Comparison of ENCODE assay signal across 1 cellular context in the genomic region with DNA sequence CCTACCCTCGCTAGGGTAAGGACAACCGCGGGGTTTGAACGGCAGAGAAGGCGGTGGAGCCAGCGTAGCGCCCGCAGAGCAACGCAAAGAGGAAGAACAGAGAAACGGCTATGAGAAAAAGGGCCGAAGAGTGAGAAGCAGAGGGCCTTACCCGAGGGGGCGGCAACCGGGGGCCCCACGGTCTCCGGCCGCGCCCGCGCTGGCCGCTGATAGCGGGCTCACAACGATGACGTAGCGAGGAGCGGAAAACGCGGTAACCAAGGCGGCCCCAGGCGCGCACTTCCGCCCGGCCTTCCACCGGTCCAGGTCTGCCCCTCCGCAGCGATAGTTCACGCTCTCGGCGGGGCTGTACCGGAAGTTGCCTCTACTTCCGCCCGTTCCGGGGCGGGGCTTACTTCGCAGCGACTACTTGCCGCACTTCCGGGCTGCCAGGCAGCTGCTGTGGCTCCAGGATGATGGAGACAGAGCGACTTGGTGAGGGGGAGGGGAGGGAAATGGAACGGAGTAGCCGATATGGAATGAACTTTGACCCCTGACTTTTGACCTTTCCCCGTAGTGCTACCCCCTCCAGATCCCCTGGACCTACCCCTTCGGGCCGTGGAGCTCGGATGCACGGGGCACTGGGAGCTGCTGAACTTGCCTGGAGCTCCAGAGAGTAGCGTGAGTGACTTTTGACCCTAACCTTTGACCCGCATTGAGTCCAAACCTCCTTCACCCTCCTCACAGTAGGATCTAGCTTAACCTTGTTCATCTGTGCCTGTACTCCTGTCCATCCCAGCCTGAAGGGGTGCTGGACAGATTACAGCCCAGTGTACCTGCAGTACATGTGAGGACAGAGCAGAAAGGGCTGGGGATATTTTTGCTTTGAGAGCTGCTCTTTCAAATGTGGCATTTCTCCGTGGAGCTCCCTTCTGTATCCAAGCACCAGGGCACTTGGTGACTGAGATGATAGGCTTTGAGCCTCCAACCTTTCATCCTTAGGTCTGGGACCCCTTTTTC.
TF ChIP-seq lines count a peak whose summit lies in the region.

A gene with protein sequence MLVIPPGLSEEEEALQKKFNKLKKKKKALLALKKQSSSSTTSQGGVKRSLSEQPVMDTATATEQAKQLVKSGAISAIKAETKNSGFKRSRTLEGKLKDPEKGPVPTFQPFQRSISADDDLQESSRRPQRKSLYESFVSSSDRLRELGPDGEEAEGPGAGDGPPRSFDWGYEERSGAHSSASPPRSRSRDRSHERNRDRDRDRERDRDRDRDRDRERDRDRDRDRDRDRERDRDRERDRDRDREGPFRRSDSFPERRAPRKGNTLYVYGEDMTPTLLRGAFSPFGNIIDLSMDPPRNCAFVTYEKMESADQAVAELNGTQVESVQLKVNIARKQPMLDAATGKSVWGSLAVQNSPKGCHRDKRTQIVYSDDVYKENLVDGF (minus strand): TSS at position 231 of the 999 bp plus-strand sequence. CDS start 525 bp downstream, outside the sequence.
A gene (plus strand): TSS at position 435 of the 999 bp plus-strand sequence. CDS start 18 bp downstream, at position 453.

TF ChIP-seq in K562, 482 proteins besides CTCF, POLR2A, EP300 and RAD21 (continued from another document and continues in another):
- TF ChIP-seq, protein P1, sequence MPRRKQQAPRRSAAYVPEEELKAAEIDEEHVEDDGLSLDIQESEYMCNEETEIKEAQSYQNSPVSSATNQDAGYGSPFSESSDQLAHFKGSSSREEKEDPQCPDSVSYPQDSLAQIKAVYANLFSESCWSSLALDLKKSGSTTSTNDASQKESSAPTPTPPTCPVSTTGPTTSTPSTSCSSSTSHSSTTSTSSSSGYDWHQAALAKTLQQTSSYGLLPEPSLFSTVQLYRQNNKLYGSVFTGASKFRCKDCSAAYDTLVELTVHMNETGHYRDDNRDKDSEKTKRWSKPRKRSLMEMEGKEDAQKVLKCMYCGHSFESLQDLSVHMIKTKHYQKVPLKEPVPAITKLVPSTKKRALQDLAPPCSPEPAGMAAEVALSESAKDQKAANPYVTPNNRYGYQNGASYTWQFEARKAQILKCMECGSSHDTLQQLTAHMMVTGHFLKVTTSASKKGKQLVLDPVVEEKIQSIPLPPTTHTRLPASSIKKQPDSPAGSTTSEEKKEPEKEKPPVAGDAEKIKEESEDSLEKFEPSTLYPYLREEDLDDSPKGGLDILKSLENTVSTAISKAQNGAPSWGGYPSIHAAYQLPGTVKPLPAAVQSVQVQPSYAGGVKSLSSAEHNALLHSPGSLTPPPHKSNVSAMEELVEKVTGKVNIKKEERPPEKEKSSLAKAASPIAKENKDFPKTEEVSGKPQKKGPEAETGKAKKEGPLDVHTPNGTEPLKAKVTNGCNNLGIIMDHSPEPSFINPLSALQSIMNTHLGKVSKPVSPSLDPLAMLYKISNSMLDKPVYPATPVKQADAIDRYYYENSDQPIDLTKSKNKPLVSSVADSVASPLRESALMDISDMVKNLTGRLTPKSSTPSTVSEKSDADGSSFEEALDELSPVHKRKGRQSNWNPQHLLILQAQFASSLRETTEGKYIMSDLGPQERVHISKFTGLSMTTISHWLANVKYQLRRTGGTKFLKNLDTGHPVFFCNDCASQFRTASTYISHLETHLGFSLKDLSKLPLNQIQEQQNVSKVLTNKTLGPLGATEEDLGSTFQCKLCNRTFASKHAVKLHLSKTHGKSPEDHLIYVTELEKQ (CRISPR knock-in tag; IDR thresholded peaks at IDR 0.05) = peak; percentile 85
- no peak for TF ChIP-seq ZNF121 (CRISPR knock-in tag; conservative IDR thresholded peaks at IDR 0.05)
- TF ChIP-seq, protein P2, sequence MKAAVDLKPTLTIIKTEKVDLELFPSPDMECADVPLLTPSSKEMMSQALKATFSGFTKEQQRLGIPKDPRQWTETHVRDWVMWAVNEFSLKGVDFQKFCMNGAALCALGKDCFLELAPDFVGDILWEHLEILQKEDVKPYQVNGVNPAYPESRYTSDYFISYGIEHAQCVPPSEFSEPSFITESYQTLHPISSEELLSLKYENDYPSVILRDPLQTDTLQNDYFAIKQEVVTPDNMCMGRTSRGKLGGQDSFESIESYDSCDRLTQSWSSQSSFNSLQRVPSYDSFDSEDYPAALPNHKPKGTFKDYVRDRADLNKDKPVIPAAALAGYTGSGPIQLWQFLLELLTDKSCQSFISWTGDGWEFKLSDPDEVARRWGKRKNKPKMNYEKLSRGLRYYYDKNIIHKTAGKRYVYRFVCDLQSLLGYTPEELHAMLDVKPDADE (conservative IDR thresholded peaks at IDR 0.05; ENCODE audit: control insufficient read depth, low read depth, low read length) = peak; percentile 98
- TF ChIP-seq, protein P3, sequence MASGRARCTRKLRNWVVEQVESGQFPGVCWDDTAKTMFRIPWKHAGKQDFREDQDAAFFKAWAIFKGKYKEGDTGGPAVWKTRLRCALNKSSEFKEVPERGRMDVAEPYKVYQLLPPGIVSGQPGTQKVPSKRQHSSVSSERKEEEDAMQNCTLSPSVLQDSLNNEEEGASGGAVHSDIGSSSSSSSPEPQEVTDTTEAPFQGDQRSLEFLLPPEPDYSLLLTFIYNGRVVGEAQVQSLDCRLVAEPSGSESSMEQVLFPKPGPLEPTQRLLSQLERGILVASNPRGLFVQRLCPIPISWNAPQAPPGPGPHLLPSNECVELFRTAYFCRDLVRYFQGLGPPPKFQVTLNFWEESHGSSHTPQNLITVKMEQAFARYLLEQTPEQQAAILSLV (tag; IDR thresholded peaks at IDR 0.05) = peak; percentile 92
- TF ChIP-seq ZNF785 (CRISPR knock-in tag; IDR thresholded peaks at IDR 0.05) = no peak
- peak; percentile 97 for TF ChIP-seq RB1 (IDR thresholded peaks at IDR 0.05; ENCODE audit: low read depth)
- TF ChIP-seq, protein P4, sequence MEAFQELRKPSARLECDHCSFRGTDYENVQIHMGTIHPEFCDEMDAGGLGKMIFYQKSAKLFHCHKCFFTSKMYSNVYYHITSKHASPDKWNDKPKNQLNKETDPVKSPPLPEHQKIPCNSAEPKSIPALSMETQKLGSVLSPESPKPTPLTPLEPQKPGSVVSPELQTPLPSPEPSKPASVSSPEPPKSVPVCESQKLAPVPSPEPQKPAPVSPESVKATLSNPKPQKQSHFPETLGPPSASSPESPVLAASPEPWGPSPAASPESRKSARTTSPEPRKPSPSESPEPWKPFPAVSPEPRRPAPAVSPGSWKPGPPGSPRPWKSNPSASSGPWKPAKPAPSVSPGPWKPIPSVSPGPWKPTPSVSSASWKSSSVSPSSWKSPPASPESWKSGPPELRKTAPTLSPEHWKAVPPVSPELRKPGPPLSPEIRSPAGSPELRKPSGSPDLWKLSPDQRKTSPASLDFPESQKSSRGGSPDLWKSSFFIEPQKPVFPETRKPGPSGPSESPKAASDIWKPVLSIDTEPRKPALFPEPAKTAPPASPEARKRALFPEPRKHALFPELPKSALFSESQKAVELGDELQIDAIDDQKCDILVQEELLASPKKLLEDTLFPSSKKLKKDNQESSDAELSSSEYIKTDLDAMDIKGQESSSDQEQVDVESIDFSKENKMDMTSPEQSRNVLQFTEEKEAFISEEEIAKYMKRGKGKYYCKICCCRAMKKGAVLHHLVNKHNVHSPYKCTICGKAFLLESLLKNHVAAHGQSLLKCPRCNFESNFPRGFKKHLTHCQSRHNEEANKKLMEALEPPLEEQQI (IDR thresholded peaks at IDR 0.05) = no peak
- peak; percentile 69 for TF ChIP-seq NFRKB (IDR thresholded peaks at IDR 0.05; ENCODE audit: low read depth)
- peak; percentile 31; the same call in 1 of the 2 replicates for TF ChIP-seq ZNF561 (CRISPR knock-in tag; conservative IDR thresholded peaks at IDR 0.05)
- peak; percentile 62 for TF ChIP-seq NCOR1 (IDR thresholded peaks at IDR 0.05)
- peak; percentile 51; the same call in 1 of the 2 replicates for TF ChIP-seq RFX7 (CRISPR knock-in tag; IDR thresholded peaks at IDR 0.05)
- TF ChIP-seq MTA1 (IDR thresholded peaks at IDR 0.05; ENCODE audit: borderline replicate concordance) = peak; percentile 99
- no peak for TF ChIP-seq ARHGAP35 (IDR thresholded peaks at IDR 0.05; ENCODE audit: partially characterized antibody)
- TF ChIP-seq ZNF780A (CRISPR knock-in tag; IDR thresholded peaks at IDR 0.05) = no peak
- TF ChIP-seq ZNF707 (CRISPR knock-in tag; conservative IDR thresholded peaks at IDR 0.05) = peak; percentile 74
- TF ChIP-seq TAF7 (tag; IDR thresholded peaks at IDR 0.05) = peak; percentile 85
- TF ChIP-seq, protein P5, sequence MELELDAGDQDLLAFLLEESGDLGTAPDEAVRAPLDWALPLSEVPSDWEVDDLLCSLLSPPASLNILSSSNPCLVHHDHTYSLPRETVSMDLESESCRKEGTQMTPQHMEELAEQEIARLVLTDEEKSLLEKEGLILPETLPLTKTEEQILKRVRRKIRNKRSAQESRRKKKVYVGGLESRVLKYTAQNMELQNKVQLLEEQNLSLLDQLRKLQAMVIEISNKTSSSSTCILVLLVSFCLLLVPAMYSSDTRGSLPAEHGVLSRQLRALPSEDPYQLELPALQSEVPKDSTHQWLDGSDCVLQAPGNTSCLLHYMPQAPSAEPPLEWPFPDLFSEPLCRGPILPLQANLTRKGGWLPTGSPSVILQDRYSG (tag; conservative IDR thresholded peaks at IDR 0.05; ENCODE audit: low read depth) = peak; percentile 97
- TF ChIP-seq SRSF9 (IDR thresholded peaks at IDR 0.05; ENCODE audit: borderline replicate concordance, low read depth, low read length) = no peak
- peak; percentile 99 for TF ChIP-seq GABPB1 (CRISPR knock-in tag; IDR thresholded peaks at IDR 0.05)
- TF ChIP-seq GABPB2 (CRISPR knock-in tag; conservative IDR thresholded peaks at IDR 0.05) = no peak
- TF ChIP-seq POU5F1 (IDR thresholded peaks at IDR 0.05; ENCODE audit: borderline replicate concordance, low read depth, low read length, partially characterized antibody) = peak; percentile 96
- TF ChIP-seq MYNN (IDR thresholded peaks at IDR 0.05) = no peak; the same call in 1 of the 2 replicates
- TF ChIP-seq MYNN (CRISPR knock-in tag; IDR thresholded peaks at IDR 0.05) = no peak
- TF ChIP-seq ZNF184 (CRISPR knock-in tag; IDR thresholded peaks at IDR 0.05) = no peak
- no peak for TF ChIP-seq FOS (IDR thresholded peaks at IDR 0.05; ENCODE audit: extremely low read depth, insufficient read length)
- no peak for TF ChIP-seq SLC30A9 (CRISPR knock-in tag; IDR thresholded peaks at IDR 0.05)
- peak; percentile 75 for TF ChIP-seq ZNF239 (CRISPR knock-in tag; IDR thresholded peaks at IDR 0.05)
- peak; percentile 93 for TF ChIP-seq HMGN3 (IDR thresholded peaks at IDR 0.05; ENCODE audit: borderline replicate concordance, extremely low read depth, insufficient read length, low read depth, low read length)
- TF ChIP-seq SIRT6 (IDR thresholded peaks at IDR 0.05; ENCODE audit: low read depth, low read length) = no peak
- TF ChIP-seq, protein P6, sequence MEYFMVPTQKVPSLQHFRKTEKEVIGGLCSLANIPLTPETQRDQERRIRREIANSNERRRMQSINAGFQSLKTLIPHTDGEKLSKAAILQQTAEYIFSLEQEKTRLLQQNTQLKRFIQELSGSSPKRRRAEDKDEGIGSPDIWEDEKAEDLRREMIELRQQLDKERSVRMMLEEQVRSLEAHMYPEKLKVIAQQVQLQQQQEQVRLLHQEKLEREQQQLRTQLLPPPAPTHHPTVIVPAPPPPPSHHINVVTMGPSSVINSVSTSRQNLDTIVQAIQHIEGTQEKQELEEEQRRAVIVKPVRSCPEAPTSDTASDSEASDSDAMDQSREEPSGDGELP (CRISPR knock-in tag; IDR thresholded peaks at IDR 0.05; ENCODE audit: borderline replicate concordance) = peak; percentile 98
- no peak; the same call in 1 of the 2 replicates for TF ChIP-seq PTBP1 (IDR thresholded peaks at IDR 0.05; ENCODE audit: low read depth, low read length)
- TF ChIP-seq ZFP30 (CRISPR knock-in tag; IDR thresholded peaks at IDR 0.05; ENCODE audit: borderline replicate concordance) = peak; percentile 41; the same call in 1 of the 2 replicates
- TF ChIP-seq HNRNPL (IDR thresholded peaks at IDR 0.05; ENCODE audit: low read depth, low read length) = no peak
- TF ChIP-seq, protein P7, sequence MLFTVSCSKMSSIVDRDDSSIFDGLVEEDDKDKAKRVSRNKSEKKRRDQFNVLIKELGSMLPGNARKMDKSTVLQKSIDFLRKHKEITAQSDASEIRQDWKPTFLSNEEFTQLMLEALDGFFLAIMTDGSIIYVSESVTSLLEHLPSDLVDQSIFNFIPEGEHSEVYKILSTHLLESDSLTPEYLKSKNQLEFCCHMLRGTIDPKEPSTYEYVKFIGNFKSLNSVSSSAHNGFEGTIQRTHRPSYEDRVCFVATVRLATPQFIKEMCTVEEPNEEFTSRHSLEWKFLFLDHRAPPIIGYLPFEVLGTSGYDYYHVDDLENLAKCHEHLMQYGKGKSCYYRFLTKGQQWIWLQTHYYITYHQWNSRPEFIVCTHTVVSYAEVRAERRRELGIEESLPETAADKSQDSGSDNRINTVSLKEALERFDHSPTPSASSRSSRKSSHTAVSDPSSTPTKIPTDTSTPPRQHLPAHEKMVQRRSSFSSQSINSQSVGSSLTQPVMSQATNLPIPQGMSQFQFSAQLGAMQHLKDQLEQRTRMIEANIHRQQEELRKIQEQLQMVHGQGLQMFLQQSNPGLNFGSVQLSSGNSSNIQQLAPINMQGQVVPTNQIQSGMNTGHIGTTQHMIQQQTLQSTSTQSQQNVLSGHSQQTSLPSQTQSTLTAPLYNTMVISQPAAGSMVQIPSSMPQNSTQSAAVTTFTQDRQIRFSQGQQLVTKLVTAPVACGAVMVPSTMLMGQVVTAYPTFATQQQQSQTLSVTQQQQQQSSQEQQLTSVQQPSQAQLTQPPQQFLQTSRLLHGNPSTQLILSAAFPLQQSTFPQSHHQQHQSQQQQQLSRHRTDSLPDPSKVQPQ (CRISPR knock-in tag; IDR thresholded peaks at IDR 0.05; ENCODE audit: borderline replicate concordance) = no peak
- TF ChIP-seq BCL6 (CRISPR knock-in tag; IDR thresholded peaks at IDR 0.05) = peak; percentile 85
- TF ChIP-seq SUPT5H (IDR thresholded peaks at IDR 0.05) = peak; percentile 57; the same call in 1 of the 2 replicates
- TF ChIP-seq NR1H2 (CRISPR knock-in tag; IDR thresholded peaks at IDR 0.05) = peak; percentile 30; the same call in 1 of the 2 replicates
